Comparison of ENCODE assay signal across 1 cellular context in genomic region chr19:11444059-11444458, GRCh38.
TF ChIP-seq lines count a peak whose summit lies in the region.

No MANE protein-coding gene starts in this region.

TF ChIP-seq in SK-N-SH treated with all-trans-retinoic acid at 6 μM for 48 hours, 23 proteins besides CTCF, POLR2A, EP300 and RAD21 (continued from another document):
- TF ChIP-seq TSHZ2 (CRISPR knock-in tag; IDR thresholded peaks at IDR 0.05) = no peak
- no peak for TF ChIP-seq ZNF565 (CRISPR knock-in tag; conservative IDR thresholded peaks at IDR 0.05; ENCODE audit: low read depth)
- no peak for TF ChIP-seq ZC3H10 (CRISPR knock-in tag; IDR thresholded peaks at IDR 0.05)
- no peak for TF ChIP-seq GLIS3 (CRISPR knock-in tag; IDR thresholded peaks at IDR 0.05)
- no peak for TF ChIP-seq BACH2 (CRISPR knock-in tag; IDR thresholded peaks at IDR 0.05; ENCODE audit: borderline replicate concordance)
- TF ChIP-seq ESRRG (CRISPR knock-in tag; IDR thresholded peaks at IDR 0.05) = no peak
- TF ChIP-seq RARB (CRISPR knock-in tag; IDR thresholded peaks at IDR 0.05) = no peak
- no peak for TF ChIP-seq ARNTL (CRISPR knock-in tag; IDR thresholded peaks at IDR 0.05; ENCODE audit: borderline replicate concordance, low read depth)
